30 cellular contexts compared by ENCODE assay signal in the genomic region with DNA sequence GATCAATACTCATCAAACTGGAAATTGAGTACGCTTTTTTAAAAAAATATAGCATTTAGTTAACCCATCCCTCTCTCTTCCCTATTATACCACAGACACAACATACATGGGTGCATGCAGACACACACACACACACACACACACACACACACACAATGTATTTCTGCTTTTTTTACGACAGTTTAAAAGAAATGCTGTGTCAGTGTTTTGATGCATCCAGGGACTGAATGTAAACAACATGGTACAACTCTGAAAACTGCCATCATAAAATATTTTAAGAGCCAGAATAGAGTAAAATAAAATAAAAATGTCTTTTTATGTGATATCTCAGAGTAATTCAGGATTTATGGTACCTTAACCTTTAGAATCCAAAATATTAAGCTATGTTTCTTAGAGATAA.
"Had no signal": no experiment of that assay in that cellular context is flagged by ENCODE, and none has a peak within 500 bp of the region (broad histone marks: within the 10 kb centered on the region; RNA-seq: fewer than 3 reads in every experiment).

No MANE protein-coding gene starts in this region.

- DNase-seq: activated CD4-positive, alpha-beta memory T cell treated with anti-CD3 and anti-CD28 coated beads, Interleukin-2, amount 10 ng/mL, durations not matched to agents 7 days and 5 days; activated CD4-positive, alpha-beta T cell treated with anti-CD3 and anti-CD28 coated beads for 4 hours; activated CD4-positive, alpha-beta T cell treated with anti-CD3 and anti-CD28 coated beads, Interleukin-2, amount 10 ng/mL, durations not matched to agents 7 days and 5 days; activated CD4-positive, alpha-beta T cell treated with anti-CD3 and anti-CD28 coated beads, Interleukin-2, amount 50 U/mL, for 4 hours; activated CD4-positive, CD25-positive, alpha-beta regulatory T cell; activated CD4-positive, CD25-positive, alpha-beta regulatory T cell treated with anti-CD3 and anti-CD28 coated beads, Interleukin-2, amount 50 U/mL, for 72 hours; activated effector memory CD4-positive, alpha-beta T cell treated with Interleukin-2 at 50 U/mL for 16 hours; activated gamma-delta T cell treated with Interleukin-2 at 50 U/mL for 16 hours; activated naive CD4-positive, alpha-beta T cell treated with anti-CD3 and anti-CD28 coated beads, Interleukin-2, amount 50 U/mL, for 16 hours; activated naive CD4-positive, alpha-beta T cell treated with Interleukin-2 at 50 U/mL for 16 hours; activated T-cell treated with anti-CD3 and anti-CD28 coated beads, Interleukin-2, amount 50 U/mL, for 4 hours; amniotic stem cell; anterior cingulate cortex; brain microvascular endothelial cell; caudate nucleus; cortex of kidney; dermis blood vessel endothelial cell; effector CD4-positive, alpha-beta T cell; effector memory CD8-positive, alpha-beta T cell; erythroblast; foreskin keratinocyte; gastrocnemius medialis; glutamatergic neuron; heart left ventricle; T-cell; T-helper 9 cell had no signal

- H3K4me3 ChIP-seq: esophagus muscularis mucosa, gastrocnemius medialis, heart left ventricle had no signal

- ATAC-seq: activated T-cell treated with anti-CD3 and anti-CD28 coated beads, Interleukin-2, amount 50 U/mL, for 4 hours; activated T-helper 17 cell treated with anti-CD3 and anti-CD28 coated beads, Interleukin-2, amount 50 U/mL, for 72 hours; effector memory CD8-positive, alpha-beta T cell; foreskin keratinocyte; gastrocnemius medialis; heart left ventricle; T-cell had no signal

- H3K27me3 ChIP-seq: brain microvascular endothelial cell, esophagus muscularis mucosa, foreskin keratinocyte, gastrocnemius medialis, heart left ventricle had no signal

- H3K9me3 ChIP-seq: esophagus muscularis mucosa, gastrocnemius medialis, heart left ventricle had no signal

- H3K36me3 ChIP-seq: brain microvascular endothelial cell, esophagus muscularis mucosa, gastrocnemius medialis, heart left ventricle had no signal

- H3K27ac ChIP-seq: brain microvascular endothelial cell, esophagus muscularis mucosa, foreskin keratinocyte, gastrocnemius medialis, heart left ventricle had no signal

- H3K4me1 ChIP-seq: esophagus muscularis mucosa, foreskin keratinocyte, gastrocnemius medialis had no signal

- FAIRE-seq: astrocyte, colon had no signal
